In the genomic region with DNA sequence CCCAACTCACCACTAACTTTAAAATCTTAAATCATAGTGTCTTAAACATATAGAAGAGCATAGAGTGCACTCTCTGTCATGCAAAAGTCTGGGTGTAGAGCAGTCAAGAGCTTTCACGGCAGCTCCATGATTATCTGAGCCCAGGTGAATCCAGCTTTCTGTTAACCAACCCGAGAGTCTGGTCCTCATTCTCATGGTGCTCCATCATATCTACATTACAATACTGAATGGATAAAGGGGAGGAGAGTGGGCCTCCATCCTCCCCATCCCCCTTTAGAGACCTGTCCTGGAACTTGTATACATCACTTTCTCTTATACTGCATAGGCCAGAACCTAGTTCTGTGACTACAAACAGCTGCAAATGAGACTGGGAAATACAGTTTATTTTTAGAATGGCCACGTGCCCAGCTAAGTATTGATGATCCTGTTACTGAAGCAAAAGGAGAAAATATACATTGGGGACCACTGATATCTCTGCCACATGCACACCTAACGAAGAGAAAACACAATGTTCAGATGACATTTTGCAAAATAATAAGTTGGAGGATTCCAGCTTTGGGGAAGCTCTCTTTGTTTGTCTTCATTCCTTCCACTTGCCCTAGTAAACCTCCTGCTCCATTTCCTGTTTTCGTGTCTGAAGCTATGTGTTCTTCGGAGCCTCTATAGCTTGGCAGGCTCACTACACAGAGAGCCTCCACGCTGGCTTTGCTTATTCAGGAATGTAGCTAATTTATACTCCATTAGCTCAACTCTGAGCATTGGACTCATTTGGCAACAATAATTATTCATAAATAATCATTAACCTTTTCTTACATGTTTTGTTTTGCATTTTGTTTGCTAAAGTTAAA, we compare ENCODE assay signal across 18 cellular contexts.
"Had no signal": no experiment of that assay in that cellular context is flagged by ENCODE, and none has a peak within 500 bp of the region (broad histone marks: within the 10 kb centered on the region; RNA-seq: fewer than 3 reads in every experiment).

No MANE protein-coding gene starts in this region.

- ATAC-seq: effector memory CD8-positive, alpha-beta T cell had no signal

- H3K27ac ChIP-seq: neutrophil, transverse colon, vagina had no signal

- H3K36me3 ChIP-seq: neutrophil, transverse colon, vagina had no signal

- H3K4me1 ChIP-seq: transverse colon, vagina had no signal

- H3K4me3 ChIP-seq: skin epidermis, transverse colon, vagina had no signal

- H3K27me3 ChIP-seq: neutrophil, transverse colon, vagina had no signal

- FAIRE-seq: TTC549 had no signal

- DNase-seq: activated naive CD4-positive, alpha-beta T cell; activated naive CD8-positive, alpha-beta T cell treated with anti-CD3 and anti-CD28 coated beads, Interleukin-2, amount 10 ng/mL, durations not matched to agents 7 days and 5 days; activated T-cell treated with anti-CD3 and anti-CD28 coated beads for 4 hours; effector memory CD8-positive, alpha-beta T cell; erythroblast; hypothalamus; mammary epithelial cell; retina; stimulated activated CD4-positive, alpha-beta T cell treated with anti-CD3 and anti-CD28 coated beads, Interleukin-15, amount 100 ng/mL, for 24 hours; stimulated activated CD4-positive, alpha-beta T cell treated with anti-CD3 and anti-CD28 coated beads, Interleukin-4, amount 100 ng/mL, for 24 hours; stimulated activated naive CD4-positive, alpha-beta T cell; substantia nigra; SW 1271; transverse colon had no signal

- H3K9me3 ChIP-seq: neutrophil, transverse colon, vagina had no signal
